ENCODE assay signal across 8 cellular contexts in genomic region chr10:132331956-132332749, GRCh38. TPM values are rescaled to one million over a fixed set of nuclear protein-coding genes. Genes with fewer than 3 reads are reported as not detected.
DNase-seq lines count a peak whose midpoint lies in the region; ATAC-seq, FAIRE-seq and TF ChIP-seq lines count a peak whose summit lies in the region.

Gene LRRC27 (plus strand): TSS chr10:132332193. CDS start chr10:132333525, 1,332 bp downstream.

- H3K4me2 ChIP-seq in SU-DHL-6 (ENCODE audit: low read depth, low read length, poor library complexity, severe bottlenecking) (peak within 1 kb of the TSS; percentile 73), parathyroid adenoma (ENCODE audit: low read length) (peak within 1 kb of the TSS; percentile 88)

- intact Hi-C loops in tibial artery (cut with DNase I; ENCODE audit: low total_unique reads), result loop anchor here (10.0 kb wide), 2 partner anchors 63 to 427 kb away; partner anchors contain the start of genes PPP2R2D and PWWP2B

- TF ChIP-seq POLR2A in GM12891 (IDR thresholded peaks at IDR 0.05; ENCODE audit: low read depth, low read length), result no peak

- H2AFZ ChIP-seq in SU-DHL-6 (ENCODE audit: low read depth, low read length, severe bottlenecking) (peak within 1 kb of the TSS; percentile 68), parathyroid adenoma (peak within 1 kb of the TSS; percentile 97)

- H3K9me3 Mint-ChIP-seq in activated naive CD8-positive, alpha-beta T cell treated with anti-CD3 and anti-CD28 coated beads, Interleukin-2, amount 50 U/mL, for 24 hours, result no peaks in the 10 kb centered on the region

- H3K27me3 ChIP-seq in SU-DHL-6 (ENCODE audit: low read length), result no peaks in the 10 kb centered on the region
- no peaks in the 10 kb centered on the region for H3K27me3 ChIP-seq in cardiac muscle cell
- no peaks in the 10 kb centered on the region for H3K27me3 ChIP-seq in parathyroid adenoma (ENCODE audit: control insufficient read depth, insufficient read depth, low read length)
- no peaks in the 10 kb centered on the region for H3K27me3 ChIP-seq in tibial artery

- peaks cover 77% of the 10 kb centered on the region for H3K4me1 Mint-ChIP-seq in activated naive CD8-positive, alpha-beta T cell treated with anti-CD3 and anti-CD28 coated beads, Interleukin-2, amount 50 U/mL, for 24 hours

- H3K9me3 ChIP-seq in SU-DHL-6 (ENCODE audit: insufficient read depth, low read length) (no peaks in the 10 kb centered on the region), cardiac muscle cell (ENCODE audit: low read depth) (no peaks in the 10 kb centered on the region), parathyroid adenoma (ENCODE audit: control insufficient read depth, low read length) (no peaks in the 10 kb centered on the region), tibial artery (no peaks in the 10 kb centered on the region)

- H3K9ac ChIP-seq in SU-DHL-6 (ENCODE audit: low read length) (peak within 1 kb of the TSS; percentile 86), parathyroid adenoma (no peak within 1 kb of the TSS)

- peaks cover 30% of the 10 kb centered on the region for H3K36me3 Mint-ChIP-seq in activated naive CD8-positive, alpha-beta T cell treated with anti-CD3 and anti-CD28 coated beads, Interleukin-2, amount 50 U/mL, for 24 hours (ENCODE audit: low read depth)

- H3K4me1 ChIP-seq in cardiac muscle cell (ENCODE audit: low read depth), result peaks cover 21% of the 10 kb centered on the region
- peaks cover 15% of the 10 kb centered on the region for H3K4me1 ChIP-seq in parathyroid adenoma
- peaks cover 0 to 35% (median 23%) of the 10 kb centered on the region in 4 donors for H3K4me1 ChIP-seq in tibial artery

- DNase-seq in GM12891 (ENCODE audit: insufficient read length, low spot score), result peak; percentile 97
- peak; percentile 90 to 96 (median 95) for DNase-seq in NCI-H1417 (lab: John Stamatoyannopoulos, UW)
- peak; percentile 99 for DNase-seq in activated naive CD8-positive, alpha-beta T cell treated with anti-CD3 and anti-CD28 coated beads, Interleukin-2, amount 50 U/mL, for 24 hours
- peak; percentile 96 to 99 for DNase-seq in cardiac muscle cell (ENCODE audit: low read depth in 1 of 2, low spot score in 1 of 2)
- peak; percentile 97 to 99 for DNase-seq in tibial artery

- H3K36me3 ChIP-seq in SU-DHL-6 (ENCODE audit: low read length) (no peaks in the 10 kb centered on the region), cardiac muscle cell (no peaks in the 10 kb centered on the region), parathyroid adenoma (ENCODE audit: control insufficient read depth, insufficient read depth, low read length) (no peaks in the 10 kb centered on the region), tibial artery (no peaks in the 10 kb centered on the region)

- ATAC-seq in HG02798 (IDR thresholded peaks at IDR 0.05; ENCODE audit: poor library complexity, unreplicated experiment), result peak; percentile 93
- peak; percentile 80 for ATAC-seq in activated naive CD8-positive, alpha-beta T cell treated with anti-CD3 and anti-CD28 coated beads, Interleukin-2, amount 50 U/mL, for 24 hours

- H3K4me3 Mint-ChIP-seq in activated naive CD8-positive, alpha-beta T cell treated with anti-CD3 and anti-CD28 coated beads, Interleukin-2, amount 50 U/mL, for 24 hours, result peak within 1 kb of the TSS; percentile 93

- H3K9me2 ChIP-seq in SU-DHL-6 (replicated peaks; ENCODE audit: insufficient read depth, low read length), result no peaks in the 10 kb centered on the region

- peaks cover 30% of the 10 kb centered on the region for H3K79me2 ChIP-seq in SU-DHL-6 (ENCODE audit: insufficient read depth, low read length)
- H3K79me2 ChIP-seq in parathyroid adenoma, result no peaks in the 10 kb centered on the region

- peak within 1 kb of the TSS; percentile 58 for H3K27ac ChIP-seq in SU-DHL-6 (ENCODE audit: low read depth, low read length)
- peak within 1 kb of the TSS; percentile 17 for H3K27ac ChIP-seq in cardiac muscle cell
- peak within 1 kb of the TSS; percentile 79 for H3K27ac ChIP-seq in parathyroid adenoma
- peak within 1 kb of the TSS; percentile 74 to 83 for H3K27ac ChIP-seq in tibial artery

- peak within 1 kb of the TSS; percentile 88 for H3K4me3 ChIP-seq in SU-DHL-6 (ENCODE audit: insufficient read depth, low read length, poor library complexity, severe bottlenecking)
- H3K4me3 ChIP-seq in cardiac muscle cell, result peak within 1 kb of the TSS; percentile 44
- H3K4me3 ChIP-seq in parathyroid adenoma (ENCODE audit: low read depth, low read length), result peak within 1 kb of the TSS; percentile 70
- H3K4me3 ChIP-seq in tibial artery, result peak within 1 kb of the TSS; percentile 76 to 78

- H3F3A ChIP-seq in SU-DHL-6 (ENCODE audit: insufficient read depth), result peaks cover 13% of the 10 kb centered on the region

- peak within 1 kb of the TSS; percentile 88 for H3K27ac Mint-ChIP-seq in activated naive CD8-positive, alpha-beta T cell treated with anti-CD3 and anti-CD28 coated beads, Interleukin-2, amount 50 U/mL, for 24 hours

- TF ChIP-seq CTCF in SU-DHL-6 (IDR thresholded peaks at IDR 0.05; ENCODE audit: insufficient read depth, low read length, poor library complexity, severe bottlenecking) (no peak), cardiac muscle cell (IDR thresholded peaks at IDR 0.05; ENCODE audit: low read depth, low read length) (no peak), parathyroid adenoma (IDR thresholded peaks at IDR 0.05) (no peak), tibial artery (IDR thresholded peaks at IDR 0.05) (no peak)

- peak; percentile 98 for FAIRE-seq in GM12891 (lab: Jason Lieb, UNC)

- H3K27me3 Mint-ChIP-seq in activated naive CD8-positive, alpha-beta T cell treated with anti-CD3 and anti-CD28 coated beads, Interleukin-2, amount 50 U/mL, for 24 hours, result peaks cover 3% of the 10 kb centered on the region

- H4K20me1 ChIP-seq in SU-DHL-6 (ENCODE audit: low read depth, low read length), result no peaks in the 10 kb centered on the region

TF ChIP-seq in GM12891, 5 proteins besides CTCF, POLR2A, EP300 and RAD21:
- TF ChIP-seq POU2F2 (IDR thresholded peaks at IDR 0.05; ENCODE audit: low read depth, low read length) (no peak), POLR2AphosphoS5 (IDR thresholded peaks at IDR 0.05; ENCODE audit: low read depth, low read length) (peak; percentile 44; the same call in 1 of the 2 replicates), SPI1 (IDR thresholded peaks at IDR 0.05; ENCODE audit: low read depth, low read length) (peak; percentile 84), PAX5 (IDR thresholded peaks at IDR 0.05; ENCODE audit: insufficient read depth, low read length, severe bottlenecking) (no peak), TAF1 (IDR thresholded peaks at IDR 0.05; ENCODE audit: low read depth, low read length) (no peak)

RNA-seq across cellular contexts. Expression of gene LRRC27, which starts in this region (rescaled TPM):
- polyA plus RNA-seq in GM12891 (2012; ENCODE audit: low read depth, missing spikeins), result 6.0 TPM
- 12.8 and 19.0 TPM in 2 replicates for total RNA-seq in cardiac muscle cell
- 21.8 and 22.1 TPM in 2 replicates for polyA plus RNA-seq in cardiac muscle cell

Comparison
In these comparisons a context has a peak if more than half of its experiments do, and no peak if none do; other contexts are left out.
1. Peak in every context shown above with its lines: DNase-seq, ATAC-seq, H3K4me3 ChIP-seq and H3K27ac ChIP-seq.
2. H3K27ac ChIP-seq: peak in every context shown above with its lines; median percentile 79 in parathyroid adenoma; 78 in tibial artery; 58 in SU-DHL-6; 17 in cardiac muscle cell.